Comparison of ENCODE assay signal across 8 cellular contexts in the genomic region with DNA sequence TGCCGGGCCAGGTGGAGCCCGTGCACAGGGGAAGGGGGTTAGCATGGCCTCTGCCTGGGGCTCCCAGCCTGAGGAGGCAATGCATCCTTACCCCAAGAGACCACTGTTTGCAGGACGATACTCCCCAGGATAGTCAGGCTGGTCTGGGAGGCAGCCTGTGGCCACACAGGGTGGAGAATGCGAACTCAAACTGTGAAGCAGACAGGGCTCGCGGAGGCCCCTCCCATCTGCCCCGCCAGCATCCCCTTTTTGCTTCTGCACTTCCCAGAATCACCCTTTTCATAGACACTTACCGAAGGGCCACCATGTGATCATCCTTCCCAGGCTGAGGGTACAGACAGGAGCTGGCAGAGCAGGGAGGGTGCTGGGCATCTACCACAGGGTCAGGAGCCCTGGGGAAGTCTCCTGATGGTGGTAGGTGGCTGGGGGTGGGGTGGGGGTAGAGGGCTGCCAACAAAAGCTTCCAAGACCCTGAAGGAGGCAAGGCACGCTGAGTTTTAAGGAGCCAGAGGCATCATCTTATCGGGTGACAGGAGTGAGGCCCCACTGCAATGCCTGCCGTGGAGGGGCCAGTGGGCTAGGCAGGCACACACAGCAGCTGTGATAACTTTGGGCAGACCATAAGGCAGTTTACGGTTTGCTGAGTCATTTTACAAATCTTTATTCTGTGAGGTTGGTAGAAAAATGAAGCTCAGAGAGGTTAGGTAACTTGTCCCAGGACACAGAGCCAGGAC. TPM values are rescaled to one million over a fixed set of nuclear protein-coding genes. Genes with fewer than 3 reads are reported as not detected.
A peak's percentile ranks its signal among the peaks of the same experiment; 100 is the strongest.
DNase-seq lines count a peak whose midpoint lies in the region; ATAC-seq and TF ChIP-seq lines count a peak whose summit lies in the region.

No MANE protein-coding gene starts in this region.

- peak overlapping the region; percentile 75 for H3K4me3 Mint-ChIP-seq in activated naive CD8-positive, alpha-beta T cell
- peak overlapping the region; percentile 87 for H3K4me3 Mint-ChIP-seq in memory B cell

- ATAC-seq in HG02588 (IDR thresholded peaks at IDR 0.05; ENCODE audit: unreplicated experiment): peak; percentile 30
- peak; percentile 45 for ATAC-seq in memory B cell (ENCODE audit: low read depth)
- no peak for ATAC-seq in GM18858 (IDR thresholded peaks at IDR 0.05; ENCODE audit: unreplicated experiment)

- H3K36me3 ChIP-seq in urinary bladder (ENCODE audit: insufficient read depth): no peaks in the 10 kb centered on the region

- H3K4me1 ChIP-seq in urinary bladder (ENCODE audit: insufficient read depth): no peaks in the 10 kb centered on the region

- peak overlapping the region; percentile 73 for H3K27ac ChIP-seq in urinary bladder (ENCODE audit: low read depth)

- WGBS in urinary bladder: 79% methylated on average over 12 of the region's 12 CpGs

- DNase-seq in CD1c-positive myeloid dendritic cell (ENCODE audit: extremely low spot score) (peak; percentile 84), memory B cell (ENCODE audit: low spot score in 2 of 2) (peak in 1 of 2 donors; percentile 64), GM10266 (ENCODE audit: extremely low spot score) (no peak), HUDEP-2 (lab: John Stamatoyannopoulos, UW; ENCODE audit: unreplicated experiment in 76 of 76) (no peak)

- no peaks in the 10 kb centered on the region for H3K36me3 Mint-ChIP-seq in activated naive CD8-positive, alpha-beta T cell
- no peaks in the 10 kb centered on the region for H3K36me3 Mint-ChIP-seq in memory B cell

- H3K9me3 Mint-ChIP-seq in activated naive CD8-positive, alpha-beta T cell (ENCODE audit: low read depth): no peaks in the 10 kb centered on the region
- H3K9me3 Mint-ChIP-seq in memory B cell: no peaks in the 10 kb centered on the region

- peaks cover 65% of the 10 kb centered on the region for H3K4me1 Mint-ChIP-seq in activated naive CD8-positive, alpha-beta T cell (ENCODE audit: low read depth)
- H3K4me1 Mint-ChIP-seq in memory B cell: peaks cover 42% of the 10 kb centered on the region

- H3K4me3 ChIP-seq in urinary bladder (ENCODE audit: low read depth, low read length): no peak overlapping the region

- H3K27me3 Mint-ChIP-seq in activated naive CD8-positive, alpha-beta T cell: no peaks in the 10 kb centered on the region
- H3K27me3 Mint-ChIP-seq in memory B cell: no peaks in the 10 kb centered on the region

- peak overlapping the region; percentile 79 for H3K27ac Mint-ChIP-seq in activated naive CD8-positive, alpha-beta T cell
- H3K27ac Mint-ChIP-seq in memory B cell: peak overlapping the region; percentile 90

- no peak for TF ChIP-seq CTCF in GM10266 (IDR thresholded peaks at IDR 0.05; ENCODE audit: control insufficient read depth, insufficient read depth, low read depth, missing control alignments)

RNA-seq across cellular contexts. Expression of a gene that starts 31.3 kb away (rescaled TPM):
- 58.6 TPM for total RNA-seq in urinary bladder
- polyA plus RNA-seq in urinary bladder: 464 TPM

RNA-seq across cellular contexts. Expression of a gene that starts 44.6 kb away (rescaled TPM):
- 0.11 TPM for total RNA-seq in urinary bladder
- not detected for polyA plus RNA-seq in urinary bladder
